ENCODE assay signal across 11 cellular contexts in genomic region chr16:89996178-89996489, GRCh38. TPM values are rescaled to one million over a fixed set of nuclear protein-coding genes. Genes with fewer than 3 reads are reported as not detected.
DNase-seq lines count a peak whose midpoint lies in the region; ATAC-seq and TF ChIP-seq lines count a peak whose summit lies in the region.
"Had no signal": no experiment of that assay in that cellular context is flagged by ENCODE, and none has a peak within 500 bp of the region (broad histone marks: within the 10 kb centered on the region; RNA-seq: fewer than 3 reads in every experiment).

No MANE protein-coding gene starts in this region.

- peaks cover 13% of the 10 kb centered on the region for H3K9me3 ChIP-seq in fibroblast of lung (ENCODE audit: control insufficient read depth, insufficient read depth, low read depth, low read length)
- H3K9me3 ChIP-seq: pancreas had no signal

- in situ Hi-C loops in KBM-7 (cut with MboI; ENCODE audit: low pct_unique_long_range_greater_than_20kb, low sequenced_read_pairs) = no loop called here

- H3K4me1 ChIP-seq in fibroblast of lung (ENCODE audit: control insufficient read depth, extremely low read depth, insufficient read depth, low read length) = no peaks in the 10 kb centered on the region
- H3K4me1 ChIP-seq: pancreas had no signal

- intact Hi-C loops in activated CD4-positive, alpha-beta T cell treated with anti-CD3 and anti-CD28 coated beads for 36 hours (cut with DNase I, micrococcal nuclease) = no loop called here

- CTCF ChIA-PET in activated CD4-positive, alpha-beta T cell treated with anti-CD3 and anti-CD28 coated beads for 36 hours (lab: Charles Lee) = no interaction called here
- CTCF ChIA-PET in activated CD4-positive, alpha-beta memory T cell treated with anti-CD3 and anti-CD28 coated beads, Interleukin-2, amount 10 ng/mL, durations not matched to agents 7 days and 5 days (lab: Charles Lee) = no interaction called here

- no peak for ATAC-seq in activated CD4-positive, alpha-beta T cell treated with anti-CD3 and anti-CD28 coated beads for 36 hours
- no peak for ATAC-seq in stimulated activated naive CD8-positive, alpha-beta T cell treated with anti-CD3 and anti-CD28 coated beads, Interleukin-15, amount 100 ng/mL, for 72 hours
- ATAC-seq: pancreas had no signal

- H3K4me3 Mint-ChIP-seq in activated CD4-positive, alpha-beta T cell treated with anti-CD3 and anti-CD28 coated beads for 36 hours = peak overlapping the region; percentile 71
- H3K4me3 Mint-ChIP-seq in activated CD4-positive, alpha-beta memory T cell treated with anti-CD3 and anti-CD28 coated beads, Interleukin-2, amount 10 ng/mL, durations not matched to agents 7 days and 5 days = peak overlapping the region; percentile 21
- peak overlapping the region in 1 of 2 donors; percentile 58 for H3K4me3 Mint-ChIP-seq in stimulated activated naive CD8-positive, alpha-beta T cell treated with anti-CD3 and anti-CD28 coated beads, Interleukin-15, amount 100 ng/mL, for 72 hours

- no peak overlapping the region for H3K9ac ChIP-seq in fibroblast of lung (ENCODE audit: insufficient read depth, low read length)

- no peak for DNase-seq in activated CD4-positive, alpha-beta T cell treated with anti-CD3 and anti-CD28 coated beads for 36 hours
- DNase-seq in activated CD4-positive, alpha-beta T cell treated with anti-CD3 and anti-CD28 coated beads for 48 hours = no peak
- DNase-seq in activated CD4-positive, alpha-beta memory T cell treated with anti-CD3 and anti-CD28 coated beads, Interleukin-2, amount 10 ng/mL, durations not matched to agents 7 days and 5 days = no peak
- no peak for DNase-seq in fibroblast of lung (ENCODE audit: low read depth in 2 of 2)
- no peak for DNase-seq in stimulated activated naive CD8-positive, alpha-beta T cell treated with anti-CD3 and anti-CD28 coated beads, Interleukin-15, amount 100 ng/mL, for 72 hours
- DNase-seq in hepatic stellate cell (ENCODE audit: low spot score) = no peak
- DNase-seq in KBM-7 = no peak
- DNase-seq in OCI-M1 (lab: John Stamatoyannopoulos, UW) = no peak
- DNase-seq: aorta, NCI-H2171 treated with DMSO at 0.1 percent for 48 hours had no signal

- peak overlapping the region; percentile 82 for H3K27ac Mint-ChIP-seq in activated CD4-positive, alpha-beta T cell treated with anti-CD3 and anti-CD28 coated beads for 36 hours
- peak overlapping the region; percentile 87 for H3K27ac Mint-ChIP-seq in activated CD4-positive, alpha-beta memory T cell treated with anti-CD3 and anti-CD28 coated beads, Interleukin-2, amount 10 ng/mL, durations not matched to agents 7 days and 5 days
- H3K27ac Mint-ChIP-seq in stimulated activated naive CD8-positive, alpha-beta T cell treated with anti-CD3 and anti-CD28 coated beads, Interleukin-15, amount 100 ng/mL, for 72 hours = peak overlapping the region; percentile 72 to 99

- H3K36me3 Mint-ChIP-seq in activated CD4-positive, alpha-beta T cell treated with anti-CD3 and anti-CD28 coated beads for 36 hours (ENCODE audit: low read depth) = peaks cover 63% of the 10 kb centered on the region
- H3K36me3 Mint-ChIP-seq in activated CD4-positive, alpha-beta memory T cell treated with anti-CD3 and anti-CD28 coated beads, Interleukin-2, amount 10 ng/mL, durations not matched to agents 7 days and 5 days (ENCODE audit: low read depth) = peaks cover 69% of the 10 kb centered on the region

- H3K9me3 Mint-ChIP-seq in activated CD4-positive, alpha-beta T cell treated with anti-CD3 and anti-CD28 coated beads for 36 hours (ENCODE audit: low read depth) = peaks cover 17% of the 10 kb centered on the region
- peaks cover 30% of the 10 kb centered on the region for H3K9me3 Mint-ChIP-seq in activated CD4-positive, alpha-beta memory T cell treated with anti-CD3 and anti-CD28 coated beads, Interleukin-2, amount 10 ng/mL, durations not matched to agents 7 days and 5 days
- H3K9me3 Mint-ChIP-seq in stimulated activated naive CD8-positive, alpha-beta T cell treated with anti-CD3 and anti-CD28 coated beads, Interleukin-15, amount 100 ng/mL, for 72 hours = peaks cover 0 to 19% of the 10 kb centered on the region in 2 donors

- peaks cover 12% of the 10 kb centered on the region for H3K4me1 Mint-ChIP-seq in activated CD4-positive, alpha-beta T cell treated with anti-CD3 and anti-CD28 coated beads for 36 hours
- H3K4me1 Mint-ChIP-seq in activated CD4-positive, alpha-beta memory T cell treated with anti-CD3 and anti-CD28 coated beads, Interleukin-2, amount 10 ng/mL, durations not matched to agents 7 days and 5 days = peaks cover 6% of the 10 kb centered on the region
- peaks cover 24% of the 10 kb centered on the region for H3K4me1 Mint-ChIP-seq in stimulated activated naive CD8-positive, alpha-beta T cell treated with anti-CD3 and anti-CD28 coated beads, Interleukin-15, amount 100 ng/mL, for 72 hours

- H3K27me3 ChIP-seq in fibroblast of lung (ENCODE audit: control insufficient read depth, insufficient read depth, low read length) = no peaks in the 10 kb centered on the region
- H3K27me3 ChIP-seq: pancreas had no signal

- H3K36me3 ChIP-seq in fibroblast of lung (ENCODE audit: control insufficient read depth, insufficient read depth, low read length) = peaks cover 13% of the 10 kb centered on the region

- H3K4me2 ChIP-seq in fibroblast of lung (ENCODE audit: extremely low read depth, insufficient read depth, low read length) = no peak overlapping the region

- H3K79me2 ChIP-seq in fibroblast of lung (ENCODE audit: control insufficient read depth, insufficient read depth, low read length) = no peaks in the 10 kb centered on the region

- POLR2A ChIA-PET in activated CD4-positive, alpha-beta T cell treated with anti-CD3 and anti-CD28 coated beads for 36 hours (lab: Charles Lee) = no interaction called here
- POLR2A ChIA-PET in activated CD4-positive, alpha-beta memory T cell treated with anti-CD3 and anti-CD28 coated beads, Interleukin-2, amount 10 ng/mL, durations not matched to agents 7 days and 5 days (lab: Charles Lee) = no interaction called here

- no peaks in the 10 kb centered on the region for H4K20me1 ChIP-seq in fibroblast of lung (ENCODE audit: control insufficient read depth, extremely low read depth, insufficient read depth, low read length)

- no peak overlapping the region for H3K4me3 ChIP-seq in fibroblast of lung (replicated peaks in 1 of 4; ENCODE audit: control extremely low read depth in 1 of 4, insufficient read depth in 1 of 4, low read depth in 3 of 4, low read length in 4 of 4)
- H3K4me3 ChIP-seq: pancreas had no signal

- H3K27ac ChIP-seq in fibroblast of lung (ENCODE audit: insufficient read depth, low read length) = peak overlapping the region; percentile 85
- H3K27ac ChIP-seq: pancreas had no signal

- peaks cover 4% of the 10 kb centered on the region for H3K27me3 Mint-ChIP-seq in activated CD4-positive, alpha-beta T cell treated with anti-CD3 and anti-CD28 coated beads for 36 hours
- no peaks in the 10 kb centered on the region for H3K27me3 Mint-ChIP-seq in activated CD4-positive, alpha-beta memory T cell treated with anti-CD3 and anti-CD28 coated beads, Interleukin-2, amount 10 ng/mL, durations not matched to agents 7 days and 5 days
- no peaks in the 10 kb centered on the region for H3K27me3 Mint-ChIP-seq in stimulated activated naive CD8-positive, alpha-beta T cell treated with anti-CD3 and anti-CD28 coated beads, Interleukin-15, amount 100 ng/mL, for 72 hours

- H2AFZ ChIP-seq in fibroblast of lung (ENCODE audit: low read length) = no peak overlapping the region

- TF ChIP-seq CTCF in fibroblast of lung (conservative IDR thresholded peaks at IDR 0.05 in 1 of 2, IDR thresholded peaks at IDR 0.05 in 1 of 2; ENCODE audit: low read depth in 1 of 2, low read length in 2 of 2) = no peak

RNA-seq across cellular contexts. Expression of gene DBNDD1, which starts 23.1 kb away (rescaled TPM):
- total RNA-seq in activated CD4-positive, alpha-beta T cell treated with anti-CD3 and anti-CD28 coated beads for 36 hours = 1 to 10 TPM; 1.2 to 1.5 TPM
- not detected for total RNA-seq in activated CD4-positive, alpha-beta memory T cell treated with anti-CD3 and anti-CD28 coated beads, Interleukin-2, amount 10 ng/mL, durations not matched to agents 7 days and 5 days
- 1.3 and 3.6 TPM in 2 replicates for total RNA-seq in fibroblast of lung
- 2.1 and 7.4 TPM in 2 replicates for polyA plus RNA-seq in fibroblast of lung
- 2.8 and 11.0 TPM in 2 replicates for polyA plus RNA-seq in fibroblast of lung (2012)
- 1.5 and 8.2 TPM in 2 replicates for polyA minus RNA-seq in fibroblast of lung (ENCODE audit: low replicate concordance)

RNA-seq across cellular contexts. Expression of gene DEF8, which starts 47.6 kb away (rescaled TPM):
- total RNA-seq in activated CD4-positive, alpha-beta T cell treated with anti-CD3 and anti-CD28 coated beads for 36 hours = 10 to 100 TPM; 21.1 to 25.9 TPM
- 10 to 100 TPM; 33.1 to 33.6 TPM for total RNA-seq in activated CD4-positive, alpha-beta memory T cell treated with anti-CD3 and anti-CD28 coated beads, Interleukin-2, amount 10 ng/mL, durations not matched to agents 7 days and 5 days
- total RNA-seq in fibroblast of lung = 68.8 and 102 TPM in 2 replicates
- polyA plus RNA-seq in fibroblast of lung = 63.5 and 93.1 TPM in 2 replicates
- polyA plus RNA-seq in fibroblast of lung (2012) = 69.9 and 108 TPM in 2 replicates
- polyA minus RNA-seq in fibroblast of lung (ENCODE audit: low replicate concordance) = 68.0 and 85.1 TPM in 2 replicates
